In genomic region chr3:190269096-190269495, GRCh38 we compare ENCODE assay signal across 23 cellular contexts. TPM values are rescaled to one million over a fixed set of nuclear protein-coding genes. Genes with fewer than 3 reads are reported as not detected.
"Had no signal": no experiment of that assay in that cellular context is flagged by ENCODE, and none has a peak within 500 bp of the region (broad histone marks: within the 10 kb centered on the region; RNA-seq: fewer than 3 reads in every experiment).

No MANE protein-coding gene starts in this region.

- DNase-seq: activated B cell treated with CpG ODN at 0.5 μM for 24 hours; activated CD4-positive, alpha-beta T cell treated with anti-CD3 and anti-CD28 coated beads for 36 hours; activated CD4-positive, alpha-beta T cell treated with anti-CD3 and anti-CD28 coated beads, Interleukin-2, amount 50 U/mL, for 4 hours; activated CD8-positive, alpha-beta memory T cell treated with anti-CD3 and anti-CD28 coated beads for 24 hours; activated CD8-positive, alpha-beta memory T cell treated with anti-CD3 and anti-CD28 coated beads, Interleukin-2, amount 50 U/mL, for 48 hours; activated naive CD4-positive, alpha-beta T cell treated with Interleukin-2 at 50 U/mL for 16 hours; activated naive CD8-positive, alpha-beta T cell treated with anti-CD3 and anti-CD28 coated beads for 36 hours; activated T-cell treated with anti-CD3 and anti-CD28 coated beads, Interleukin-2, amount 50 U/mL, for 4 hours; esophagus squamous epithelium; glutamatergic neuron; immature natural killer cell; naive thymus-derived CD8-positive, alpha-beta T cell; psoas muscle; stimulated activated CD4-positive, alpha-beta T cell treated with anti-CD3 and anti-CD28 coated beads, Interleukin-12 subunit alpha, Interleukin-12 subunit beta, amount 100 ng/mL, for 4 hours; stimulated activated CD4-positive, alpha-beta T cell treated with anti-CD3 and anti-CD28 coated beads, Interleukin-4, amount 100 ng/mL, for 4 hours; stimulated activated naive CD8-positive, alpha-beta T cell treated with anti-CD3 and anti-CD28 coated beads, Interleukin-15, Interleukin-2, amounts not matched to agents 100 U/mL and 50 U/mL, for 24 hours; T-helper 9 cell; tibial artery had no signal

- H3K4me1 ChIP-seq: psoas muscle had no signal

- H3K4me2 ChIP-seq: hepatocyte had no signal

- H3K79me2 ChIP-seq: hepatocyte had no signal

- H3K9me3 ChIP-seq: esophagus squamous epithelium, psoas muscle, right atrium auricular region, tibial artery had no signal

- H3K36me3 ChIP-seq: esophagus squamous epithelium, right atrium auricular region, tibial artery had no signal

- ATAC-seq: activated CD4-positive, alpha-beta T cell treated with anti-CD3 and anti-CD28 coated beads for 36 hours; activated T-cell treated with anti-CD3 and anti-CD28 coated beads, Interleukin-2, amount 50 U/mL, for 4 hours; left lobe of liver; naive thymus-derived CD8-positive, alpha-beta T cell; psoas muscle; stimulated activated naive CD8-positive, alpha-beta T cell treated with anti-CD3 and anti-CD28 coated beads, Interleukin-15, Interleukin-2, amounts not matched to agents 100 U/mL and 50 U/mL, for 24 hours had no signal

- H3K27me3 ChIP-seq: esophagus squamous epithelium, hepatocyte, right atrium auricular region, tibial artery had no signal

- H3K27ac ChIP-seq: coronary artery, esophagus squamous epithelium, hepatocyte, psoas muscle, right atrium auricular region, tibial artery had no signal

- H3K4me3 ChIP-seq: coronary artery, esophagus squamous epithelium, hepatocyte, lung, psoas muscle, right atrium auricular region, tibial artery had no signal

- H2AFZ ChIP-seq: hepatocyte had no signal

RNA-seq across cellular contexts. Expression of gene CLDN1, which starts 53.1 kb away (rescaled TPM):
- total RNA-seq: activated B cell treated with CpG ODN at 0.5 μM for 24 hours; naive thymus-derived CD8-positive, alpha-beta T cell had no signal
- polyA plus RNA-seq: immature natural killer cell; naive thymus-derived CD8-positive, alpha-beta T cell had no signal
